In the genomic region with DNA sequence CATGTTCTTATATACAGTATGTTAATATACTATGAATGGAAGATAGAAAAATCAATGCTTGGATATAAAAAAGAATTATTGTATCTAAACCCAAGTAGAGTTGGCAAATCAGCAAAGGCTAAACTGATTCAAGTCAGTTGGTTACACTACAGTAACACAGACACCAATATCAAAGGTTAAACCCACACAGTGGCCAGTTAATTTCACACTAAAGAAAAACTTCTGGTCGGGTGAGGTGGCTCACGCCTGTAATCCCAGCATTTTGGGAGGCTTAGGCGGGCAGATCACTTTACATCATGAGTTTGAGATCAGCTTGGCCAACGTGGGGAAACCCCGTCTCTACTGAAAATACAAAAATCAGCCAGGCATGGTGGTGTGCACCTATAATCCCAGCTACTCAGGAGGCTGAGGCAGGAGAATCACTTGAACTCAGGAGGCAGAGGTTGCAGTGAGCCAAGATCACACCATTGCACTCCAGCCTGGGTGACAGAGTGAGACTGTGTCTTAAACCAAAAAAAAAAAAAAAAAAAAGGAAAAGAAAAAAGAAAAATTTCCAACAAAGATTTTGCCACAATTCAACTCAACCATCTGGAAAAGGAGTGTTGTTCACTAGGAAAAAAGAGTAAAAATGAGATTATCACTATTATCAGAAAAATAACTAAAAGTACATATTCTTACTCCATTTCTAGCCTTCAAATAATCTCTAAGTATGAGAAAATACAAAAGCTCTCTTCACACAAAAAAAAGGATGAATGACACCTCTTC, we compare ENCODE assay signal across 13 cellular contexts. TPM values are rescaled to one million over a fixed set of nuclear protein-coding genes. Genes with fewer than 3 reads are reported as not detected.
DNase-seq lines count a peak whose midpoint lies in the region; ATAC-seq and TF ChIP-seq lines count a peak whose summit lies in the region.
"Had no signal": no experiment of that assay in that cellular context is flagged by ENCODE, and none has a peak within 500 bp of the region (broad histone marks: within the 10 kb centered on the region; RNA-seq: fewer than 3 reads in every experiment).

No MANE protein-coding gene starts in this region.

- H3K9me3 ChIP-seq in CD4-positive, CD25-positive, alpha-beta regulatory T cell (ENCODE audit: control insufficient read depth in 2 of 2, low read length in 2 of 2), result no peaks in the 10 kb centered on the region
- H3K9me3 ChIP-seq: ovary, stomach had no signal

- no peak overlapping the region for H3K27ac Mint-ChIP-seq in CD4-positive, CD25-positive, alpha-beta regulatory T cell
- H3K27ac Mint-ChIP-seq in WTC11, result peak overlapping the region; percentile 69
- peak overlapping the region; percentile 78 to 95 (median 90) for H3K27ac Mint-ChIP-seq in naive B cell

- TF ChIP-seq POLR2A in erythroblast (IDR thresholded peaks at IDR 0.05; ENCODE audit: low read length), result no peak

- peaks cover 46% of the 10 kb centered on the region for H3K4me1 ChIP-seq in CD4-positive, CD25-positive, alpha-beta regulatory T cell (ENCODE audit: control insufficient read depth, insufficient read depth, low read length, poor library complexity, severe bottlenecking)

- H3K27me3 Mint-ChIP-seq in CD4-positive, CD25-positive, alpha-beta regulatory T cell, result no peaks in the 10 kb centered on the region
- H3K27me3 Mint-ChIP-seq in WTC11 (ENCODE audit: low read depth) (no peaks in the 10 kb centered on the region), naive B cell (no peaks in the 10 kb centered on the region)

- no peaks in the 10 kb centered on the region for H3K9me3 Mint-ChIP-seq in CD4-positive, CD25-positive, alpha-beta regulatory T cell
- H3K9me3 Mint-ChIP-seq in WTC11 (no peaks in the 10 kb centered on the region), naive B cell (no peaks in the 10 kb centered on the region)
- H3K9me3 Mint-ChIP-seq: endodermal cell had no signal

- no peak overlapping the region for H3K27ac ChIP-seq in CD4-positive, CD25-positive, alpha-beta regulatory T cell (ENCODE audit: insufficient read depth, low read length, poor library complexity, severe bottlenecking)
- H3K27ac ChIP-seq: KMS-11, ovary, stomach had no signal

- TF ChIP-seq CTCF in WTC11 (IDR thresholded peaks at IDR 0.05), result no peak

- H3K27me3 ChIP-seq in CD4-positive, CD25-positive, alpha-beta regulatory T cell (ENCODE audit: control insufficient read depth, insufficient read depth, low read length), result no peaks in the 10 kb centered on the region
- H3K27me3 ChIP-seq: ovary, stomach had no signal

- POLR2A ChIA-PET in WTC11 (lab: Charles Lee), result interaction anchor here (0.5 to 0.7 kb wide), 2 partner anchors 19 to 530 kb away, joined by 8 to 9 read pairs; no protein-coding TSS in a partner anchor

- H3K4me3 ChIP-seq in CD4-positive, CD25-positive, alpha-beta regulatory T cell (ENCODE audit: low read depth, low read length), result peak overlapping the region; percentile 56
- H3K4me3 ChIP-seq: ovary, stomach had no signal

- CTCF ChIA-PET in WTC11 (lab: Charles Lee), result no interaction called here

- H3K36me3 Mint-ChIP-seq in CD4-positive, CD25-positive, alpha-beta regulatory T cell, result peaks cover 1% of the 10 kb centered on the region
- H3K36me3 Mint-ChIP-seq in WTC11 (no peaks in the 10 kb centered on the region), naive B cell (no peaks in the 10 kb centered on the region)

- ATAC-seq in CD4-positive, CD25-positive, alpha-beta regulatory T cell (ENCODE audit: low read depth in 2 of 2), result no peak
- ATAC-seq in GM19351 (IDR thresholded peaks at IDR 0.05; ENCODE audit: unreplicated experiment) (peak; percentile 3), WTC11 (no peak), naive B cell (ENCODE audit: low read depth in 2 of 2) (peak; percentile 37 to 48), GM21423 (IDR thresholded peaks at IDR 0.05; ENCODE audit: unreplicated experiment) (no peak)

- H3K4me3 Mint-ChIP-seq in CD4-positive, CD25-positive, alpha-beta regulatory T cell, result peak overlapping the region; percentile 17 to 63 (median 60)
- H3K4me3 Mint-ChIP-seq in WTC11 (no peak overlapping the region), naive B cell (peak overlapping the region; percentile 61 to 88 (median 79))
- H3K4me3 Mint-ChIP-seq: endodermal cell had no signal

- H3K36me3 ChIP-seq in CD4-positive, CD25-positive, alpha-beta regulatory T cell (ENCODE audit: control insufficient read depth, insufficient read depth, low read length), result no peaks in the 10 kb centered on the region
- H3K36me3 ChIP-seq: ovary, stomach had no signal

- no peak for DNase-seq in CD4-positive, CD25-positive, alpha-beta regulatory T cell
- DNase-seq in WTC11 (ENCODE audit: low spot score), result no peak
- no peak for DNase-seq in naive B cell
- DNase-seq in erythroblast (lab: John Stamatoyannopoulos, UW), result no peak
- no peak for DNase-seq in glomerular visceral epithelial cell (ENCODE audit: extremely low spot score)
- DNase-seq: aorta, endodermal cell, NCI-H2081 treated with DMSO at 0.1 percent for 48 hours, ovary, stomach had no signal

- H3K4me1 Mint-ChIP-seq in CD4-positive, CD25-positive, alpha-beta regulatory T cell, result peaks cover 50 to 78% (median 65%) of the 10 kb centered on the region in 4 donors
- H3K4me1 Mint-ChIP-seq in WTC11 (peaks cover 51% of the 10 kb centered on the region), naive B cell (peaks cover 49 to 77% (median 63%) of the 10 kb centered on the region in 3 donors)

TF ChIP-seq in WTC11, 78 proteins besides CTCF, POLR2A, EP300 and RAD21 (continues in another document):
- no peak for TF ChIP-seq ATF3 (CRISPR knock-in tag; conservative IDR thresholded peaks at IDR 0.05)
- TF ChIP-seq TCF7 (CRISPR knock-in tag; IDR thresholded peaks at IDR 0.05; ENCODE audit: low read depth), result no peak
- no peak for TF ChIP-seq ZNF396 (CRISPR knock-in tag; IDR thresholded peaks at IDR 0.05; ENCODE audit: borderline replicate concordance)
- TF ChIP-seq CREM (CRISPR knock-in tag; IDR thresholded peaks at IDR 0.05), result no peak
- TF ChIP-seq, protein P1, sequence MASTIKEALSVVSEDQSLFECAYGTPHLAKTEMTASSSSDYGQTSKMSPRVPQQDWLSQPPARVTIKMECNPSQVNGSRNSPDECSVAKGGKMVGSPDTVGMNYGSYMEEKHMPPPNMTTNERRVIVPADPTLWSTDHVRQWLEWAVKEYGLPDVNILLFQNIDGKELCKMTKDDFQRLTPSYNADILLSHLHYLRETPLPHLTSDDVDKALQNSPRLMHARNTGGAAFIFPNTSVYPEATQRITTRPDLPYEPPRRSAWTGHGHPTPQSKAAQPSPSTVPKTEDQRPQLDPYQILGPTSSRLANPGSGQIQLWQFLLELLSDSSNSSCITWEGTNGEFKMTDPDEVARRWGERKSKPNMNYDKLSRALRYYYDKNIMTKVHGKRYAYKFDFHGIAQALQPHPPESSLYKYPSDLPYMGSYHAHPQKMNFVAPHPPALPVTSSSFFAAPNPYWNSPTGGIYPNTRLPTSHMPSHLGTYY (CRISPR knock-in tag; IDR thresholded peaks at IDR 0.05), result no peak
- no peak for TF ChIP-seq ESRRA (CRISPR knock-in tag; IDR thresholded peaks at IDR 0.05; ENCODE audit: borderline replicate concordance)
- no peak for TF ChIP-seq NR1H2 (CRISPR knock-in tag; IDR thresholded peaks at IDR 0.05)
- no peak for TF ChIP-seq ELF4 (CRISPR knock-in tag; IDR thresholded peaks at IDR 0.05; ENCODE audit: low read depth)
- TF ChIP-seq, protein P2, sequence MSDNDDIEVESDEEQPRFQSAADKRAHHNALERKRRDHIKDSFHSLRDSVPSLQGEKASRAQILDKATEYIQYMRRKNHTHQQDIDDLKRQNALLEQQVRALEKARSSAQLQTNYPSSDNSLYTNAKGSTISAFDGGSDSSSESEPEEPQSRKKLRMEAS (CRISPR knock-in tag; IDR thresholded peaks at IDR 0.05), result no peak
- TF ChIP-seq TEAD1 (CRISPR knock-in tag; IDR thresholded peaks at IDR 0.05), result no peak
- no peak for TF ChIP-seq ZBTB21 (CRISPR knock-in tag; IDR thresholded peaks at IDR 0.05; ENCODE audit: borderline replicate concordance)
- no peak for TF ChIP-seq GABPB1 (CRISPR knock-in tag; IDR thresholded peaks at IDR 0.05)
- no peak for TF ChIP-seq IRF1 (CRISPR knock-in tag; IDR thresholded peaks at IDR 0.05)
- TF ChIP-seq ETV6 (CRISPR knock-in tag; IDR thresholded peaks at IDR 0.05), result no peak
- no peak for TF ChIP-seq USF1 (CRISPR knock-in tag; IDR thresholded peaks at IDR 0.05)

RNA-seq across cellular contexts. Expression of gene FBXO11, which starts 8.9 kb away (rescaled TPM):
- total RNA-seq in CD4-positive, CD25-positive, alpha-beta regulatory T cell, result 124 TPM
- polyA plus RNA-seq in CD4-positive, CD25-positive, alpha-beta regulatory T cell, result 1 to 10 TPM; 5.0 to 7.7 (median 6.0) TPM
- total RNA-seq in WTC11 (2021), result 43.8 to 48.2 TPM (median 45.6 TPM) in 3 replicates
- polyA plus RNA-seq in naive B cell (ENCODE audit: low read depth in 6 of 6), result 10 to 100 TPM; 12.7 to 21.5 (median 14.0) TPM

Comparison
In these comparisons a context has a peak if more than half of its experiments do, and no peak if none do; other contexts are left out.
1. ATAC-seq: peak in GM19351 (single experiment) and naive B cell (2 of 2); none in CD4-positive, CD25-positive, alpha-beta regulatory T cell (0 of 2), WTC11 (single experiment) and GM21423 (single experiment).
2. H3K27ac Mint-ChIP-seq: peak in WTC11 (single experiment) and naive B cell (6 of 6); none in CD4-positive, CD25-positive, alpha-beta regulatory T cell (0 of 3).